In genomic region chr10:47455350-47456095, GRCh38 we compare ENCODE assay signal across 14 cellular contexts. TPM values are rescaled to one million over a fixed set of nuclear protein-coding genes. Genes with fewer than 3 reads are reported as not detected.
DNase-seq lines count a peak whose midpoint lies in the region; ATAC-seq and TF ChIP-seq lines count a peak whose summit lies in the region.
"Not testable (repeated sequence)": the region's sequence is repeated elsewhere in the genome, so short reads cannot be mapped to it uniquely, and the experiment has no call there.
"Had no signal": no experiment of that assay in that cellular context is flagged by ENCODE, and none has a peak within 500 bp of the region (broad histone marks: within the 10 kb centered on the region; RNA-seq: fewer than 3 reads in every experiment).

No MANE protein-coding gene starts in this region.

- not testable (repeated sequence) for H3K36me3 Mint-ChIP-seq in H9 (ENCODE audit: insufficient read depth in 1 of 3, low read depth in 3 of 3); activated CD8-positive, alpha-beta memory T cell treated with anti-CD3 and anti-CD28 coated beads, Interleukin-2, amount 10 ng/mL, durations not matched to agents 7 days and 5 days; type B pancreatic cell

- not testable (repeated sequence) for H3K4me2 ChIP-seq in H9 (ENCODE audit: insufficient read depth, insufficient read length, low read length); trophoblast cell (ENCODE audit: low read length)

- not testable (repeated sequence) for H3K27me3 Mint-ChIP-seq in H9 (ENCODE audit: low read depth); type B pancreatic cell
- H3K27me3 Mint-ChIP-seq in activated CD8-positive, alpha-beta memory T cell treated with anti-CD3 and anti-CD28 coated beads, Interleukin-2, amount 10 ng/mL, durations not matched to agents 7 days and 5 days, result peaks cover 31% of the 10 kb centered on the region

- not testable (repeated sequence) for H3K23me2 ChIP-seq in H9 (ENCODE audit: insufficient read length, low read depth, low read length, poor library complexity, severe bottlenecking)

- not testable (repeated sequence) for H3K4ac ChIP-seq in H9 (ENCODE audit: low read depth, low read length); trophoblast cell (ENCODE audit: low read depth, low read length)

- H4K20me1 ChIP-seq in H9 (ENCODE audit: control insufficient read depth, insufficient read depth, insufficient read length), result not testable (repeated sequence)

- H3K27ac Mint-ChIP-seq in H9; activated CD8-positive, alpha-beta memory T cell treated with anti-CD3 and anti-CD28 coated beads, Interleukin-2, amount 10 ng/mL, durations not matched to agents 7 days and 5 days; type B pancreatic cell: not testable (repeated sequence)

- H2BK15ac ChIP-seq in H9 (ENCODE audit: low read depth, low read length), result not testable (repeated sequence)

- no CpG with 5 or more reads among the region's 9 CpGs for WGBS in H9 (ENCODE audit: extremely low coverage, insufficient read length, low lambda C conversion rate)
- 85% methylated on average over 9 of the region's 9 CpGs for WGBS in esophagus muscularis mucosa
- WGBS in trophoblast cell (ENCODE audit: extremely low coverage, insufficient coverage, insufficient read length), result no CpG with 5 or more reads among the region's 9 CpGs

- not testable (repeated sequence) for H4K5ac ChIP-seq in H9 (ENCODE audit: insufficient read length, low read depth, low read length)

- H3K56ac ChIP-seq in H9 (ENCODE audit: insufficient read length, low read depth, low read length), result not testable (repeated sequence)

- H3K9ac ChIP-seq in H9 (ENCODE audit: extremely low read depth, insufficient read length, low read length); trophoblast cell (ENCODE audit: low read length): not testable (repeated sequence)

- H2BK5ac ChIP-seq in H9 (ENCODE audit: insufficient read length, low read length); trophoblast cell (ENCODE audit: low read depth, low read length, poor library complexity): not testable (repeated sequence)

- not testable (repeated sequence) for H3K4me3 ChIP-seq in esophagus muscularis mucosa; trophoblast cell (ENCODE audit: low read depth, low read length)

- H3K4me1 Mint-ChIP-seq in H9, result peaks cover 12 to 17% of the 10 kb centered on the region in 2 experiments
- H3K4me1 Mint-ChIP-seq in activated CD8-positive, alpha-beta memory T cell treated with anti-CD3 and anti-CD28 coated beads, Interleukin-2, amount 10 ng/mL, durations not matched to agents 7 days and 5 days; type B pancreatic cell (ENCODE audit: unreplicated experiment): not testable (repeated sequence)

- peak; percentile 12 for DNase-seq in DMS 273 (lab: John Stamatoyannopoulos, UW; ENCODE audit: unreplicated experiment)
- DNase-seq in H9, result peak; percentile 7
- peak; percentile 57 for DNase-seq in NCI-H2171 treated with DMSO at 0.1 percent for 48 hours (lab: John Stamatoyannopoulos, UW)
- DNase-seq in activated CD8-positive, alpha-beta memory T cell treated with anti-CD3 and anti-CD28 coated beads, Interleukin-2, amount 10 ng/mL, durations not matched to agents 7 days and 5 days, result peak; percentile 36
- DNase-seq in esophagus muscularis mucosa (ENCODE audit: extremely low spot score), result peak; percentile 80
- peak; percentile 15 for DNase-seq in left lobe of liver (ENCODE audit: low spot score)
- DNase-seq in trophoblast cell, result not testable (repeated sequence)
- DNase-seq in type B pancreatic cell (ENCODE audit: extremely low spot score, unreplicated experiment), result peak; percentile 43

- not testable (repeated sequence) for ATAC-seq in activated CD8-positive, alpha-beta memory T cell treated with anti-CD3 and anti-CD28 coated beads, Interleukin-2, amount 10 ng/mL, durations not matched to agents 7 days and 5 days; left lobe of liver

- not testable (repeated sequence) for TF ChIP-seq EP300 in esophagus muscularis mucosa (IDR thresholded peaks at IDR 0.05)

- H3K27me3 ChIP-seq in H9 (ENCODE audit: insufficient read depth, low read length); esophagus muscularis mucosa; trophoblast cell (ENCODE audit: insufficient read depth, low read length): not testable (repeated sequence)

- not testable (repeated sequence) for TF ChIP-seq POLR2A in esophagus muscularis mucosa (IDR thresholded peaks at IDR 0.05; ENCODE audit: low read depth)

- not testable (repeated sequence) for H3K18ac ChIP-seq in H9 (ENCODE audit: insufficient read length, low read depth, low read length); trophoblast cell (ENCODE audit: low read length)

- not testable (repeated sequence) for H2BK20ac ChIP-seq in H9 (ENCODE audit: low read depth, low read length, poor library complexity, severe bottlenecking)

- H3K14ac ChIP-seq in H9 (ENCODE audit: insufficient read depth, low read length); trophoblast cell (ENCODE audit: low read length): not testable (repeated sequence)

- H2BK120ac ChIP-seq in H9 (ENCODE audit: low read depth, low read length, poor library complexity, severe bottlenecking); trophoblast cell (ENCODE audit: insufficient read depth, low read length, poor library complexity): not testable (repeated sequence)

- H3K36me3 ChIP-seq in esophagus muscularis mucosa; trophoblast cell (ENCODE audit: control insufficient read depth in 1 of 2, insufficient read depth in 2 of 2, low read length in 2 of 2): not testable (repeated sequence)

- H3T11ph ChIP-seq in H9 (ENCODE audit: low read length), result not testable (repeated sequence)

- H2AK5ac ChIP-seq in H9 (ENCODE audit: insufficient read length, low read length); trophoblast cell (ENCODE audit: low read length): not testable (repeated sequence)

- H3K9me3 Mint-ChIP-seq in H9; activated CD8-positive, alpha-beta memory T cell treated with anti-CD3 and anti-CD28 coated beads, Interleukin-2, amount 10 ng/mL, durations not matched to agents 7 days and 5 days (ENCODE audit: low read depth); type B pancreatic cell: not testable (repeated sequence)

- H3K4me1 ChIP-seq in H9 (ENCODE audit: insufficient read depth, low read length); esophagus muscularis mucosa; trophoblast cell (ENCODE audit: control insufficient read depth in 1 of 2, insufficient read depth in 2 of 2, low read length in 2 of 2): not testable (repeated sequence)

- H2AFZ ChIP-seq in H9 (ENCODE audit: low read length); trophoblast cell (ENCODE audit: insufficient read depth, low read length, poor library complexity): not testable (repeated sequence)

- H3K27ac ChIP-seq in H9 (ENCODE audit: insufficient read length, low read depth, low read length); esophagus muscularis mucosa (replicated peaks in 1 of 4); trophoblast cell (ENCODE audit: low read depth, low read length): not testable (repeated sequence)

- not testable (repeated sequence) for H3K79me1 ChIP-seq in H9 (ENCODE audit: insufficient read depth, low read depth, low read length, poor library complexity, severe bottlenecking); trophoblast cell (ENCODE audit: low read length)

- not testable (repeated sequence) for TF ChIP-seq CTCF in H9 (conservative IDR thresholded peaks at IDR 0.05); esophagus muscularis mucosa (IDR thresholded peaks at IDR 0.05); type B pancreatic cell (conservative IDR thresholded peaks at IDR 0.05)

- H4K91ac ChIP-seq in H9 (ENCODE audit: insufficient read length, low read depth, low read length), result not testable (repeated sequence)
- peak overlapping the region; percentile 1 for H4K91ac ChIP-seq in trophoblast cell (ENCODE audit: low read depth, low read length)

- intact Hi-C loops in esophagus muscularis mucosa (cut with DNase I), result loop anchor here (5.0 kb wide), 1 partner anchor 53 kb away; no protein-coding TSS in a partner anchor

- not testable (repeated sequence) for H4K12ac ChIP-seq in trophoblast cell (ENCODE audit: low read depth, low read length)

- CTCF ChIA-PET in activated CD8-positive, alpha-beta memory T cell treated with anti-CD3 and anti-CD28 coated beads, Interleukin-2, amount 10 ng/mL, durations not matched to agents 7 days and 5 days (lab: Charles Lee), result not testable (repeated sequence)

- H3K9me3 ChIP-seq in H9 (ENCODE audit: control insufficient read depth, low read depth, low read length); esophagus muscularis mucosa; trophoblast cell (ENCODE audit: insufficient read depth, low read depth, low read length): not testable (repeated sequence)

- H3K79me2 ChIP-seq in H9 (ENCODE audit: insufficient read depth, low read length); trophoblast cell (ENCODE audit: control insufficient read depth, insufficient read depth, low read length, poor library complexity): not testable (repeated sequence)

- H2BK12ac ChIP-seq in H9 (ENCODE audit: insufficient read length, low read depth, low read length); trophoblast cell (ENCODE audit: low read length): not testable (repeated sequence)

- H4K8ac ChIP-seq in H9 (replicated peaks; ENCODE audit: insufficient read length, low read depth, low read length); trophoblast cell (ENCODE audit: low read depth, low read length): not testable (repeated sequence)

- H3K23ac ChIP-seq in H9 (ENCODE audit: insufficient read length, low read depth, low read length); trophoblast cell (ENCODE audit: low read length): not testable (repeated sequence)

- not testable (repeated sequence) for H3K4me3 Mint-ChIP-seq in H9; activated CD8-positive, alpha-beta memory T cell treated with anti-CD3 and anti-CD28 coated beads, Interleukin-2, amount 10 ng/mL, durations not matched to agents 7 days and 5 days; type B pancreatic cell

RNA-seq across cellular contexts. Expression of gene ANXA8, which starts 28.4 kb away (rescaled TPM):
- total RNA-seq in H9 (2021) (0.22 TPM in 2 replicates), esophagus muscularis mucosa (not detected), left lobe of liver (1.7 TPM), type B pancreatic cell (ENCODE audit: low replicate concordance) (0.94 and 2.0 TPM in 2 replicates)
- total RNA-seq in activated CD8-positive, alpha-beta memory T cell treated with anti-CD3 and anti-CD28 coated beads, Interleukin-2, amount 10 ng/mL, durations not matched to agents 7 days and 5 days, result 1 to 10 TPM in 1 of 2 experiments, under 1 TPM in 1; 0.23 to 1.3 TPM
- polyA plus RNA-seq in trophoblast cell (2013), result 16.3 and 18.5 TPM in 2 replicates
- total RNA-seq: CD8-positive, alpha-beta memory T cell; H7; HT-29 had no signal
- polyA plus RNA-seq: CD8-positive, alpha-beta memory T cell had no signal

RNA-seq across cellular contexts. Expression of gene FAM25G, which starts 36.0 kb away (rescaled TPM):
- total RNA-seq in H9 (2021) (not detected in 2 replicates), esophagus muscularis mucosa (not detected), left lobe of liver (not detected), type B pancreatic cell (ENCODE audit: low replicate concordance) (not detected in 2 replicates)
- total RNA-seq in activated CD8-positive, alpha-beta memory T cell treated with anti-CD3 and anti-CD28 coated beads, Interleukin-2, amount 10 ng/mL, durations not matched to agents 7 days and 5 days, result not detected
- polyA plus RNA-seq in trophoblast cell (2013), result 0.37 and 0.74 TPM in 2 replicates
- total RNA-seq: Caco-2; CD8-positive, alpha-beta memory T cell; GM12878; GM23248; H7; HT-29 had no signal
- polyA plus RNA-seq: CD8-positive, alpha-beta memory T cell; GM12878 had no signal
